ENCODE assay signal across 34 cellular contexts in the genomic region with DNA sequence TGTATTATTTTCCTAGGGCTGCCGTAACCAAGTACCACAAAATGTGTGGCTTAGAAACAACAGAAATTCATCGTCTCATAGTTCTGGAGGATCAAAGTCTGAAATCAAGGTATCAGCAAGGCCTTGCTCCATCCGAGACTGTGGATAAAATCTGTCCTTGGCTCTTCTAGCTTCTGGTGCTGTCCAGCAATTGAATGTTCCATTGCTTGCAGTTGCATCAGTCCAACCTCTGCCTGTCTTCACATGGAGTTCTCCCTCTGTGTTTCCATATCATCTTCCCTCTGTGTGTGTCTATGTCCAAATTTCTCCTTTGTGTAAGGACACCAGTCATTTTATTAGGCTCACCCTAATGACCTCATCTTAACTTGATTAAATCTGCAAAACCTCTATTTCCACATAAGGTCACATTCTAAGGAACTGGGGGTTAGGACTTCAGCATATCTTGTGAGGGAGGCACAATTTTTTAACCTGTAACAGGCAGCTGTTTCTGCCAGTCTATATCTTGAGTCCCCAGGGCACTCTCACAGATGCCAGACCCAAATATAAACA.
DNase-seq lines count a peak whose midpoint lies in the region; ATAC-seq, FAIRE-seq and TF ChIP-seq lines count a peak whose summit lies in the region.
"Had no signal": no experiment of that assay in that cellular context is flagged by ENCODE, and none has a peak within 500 bp of the region (broad histone marks: within the 10 kb centered on the region; RNA-seq: fewer than 3 reads in every experiment).

No MANE protein-coding gene starts in this region.

- H3K27ac ChIP-seq in K562 (ENCODE audit: extremely low read depth, low read depth, low read length), result no peak overlapping the region
- H3K27ac ChIP-seq: gastrocnemius medialis, hepatocyte, KMS-11, RWPE1, thyroid gland, vagina had no signal

- no peak overlapping the region for H3K4me3 Mint-ChIP-seq in glutamatergic neuron (ENCODE audit: unreplicated experiment)
- H3K4me3 Mint-ChIP-seq: activated CD4-positive, alpha-beta T cell treated with anti-CD3 and anti-CD28 coated beads for 36 hours; activated CD8-positive, alpha-beta T cell treated with anti-CD3 and anti-CD28 coated beads for 36 hours; activated naive CD4-positive, alpha-beta T cell treated with anti-CD3 and anti-CD28 coated beads, Interleukin-2, amount 50 U/mL, for 24 hours; natural killer cell treated with Interleukin-12 subunit alpha and Interleukin-12 subunit beta and Interleukin-15 and Interleukin-18, amount 100 ng/mL, for 72 hours had no signal

- TF ChIP-seq RAD21 in K562 (CRISPR knock-in tag; conservative IDR thresholded peaks at IDR 0.05 in 1 of 2, IDR thresholded peaks at IDR 0.05 in 1 of 2), result no peak

- TF ChIP-seq POLR2A in K562 (conservative IDR thresholded peaks at IDR 0.05), result no peak

- no peak for TF ChIP-seq CTCF in K562 (IDR thresholded peaks at IDR 0.05 in 2 of 3, conservative IDR thresholded peaks at IDR 0.05 in 1 of 3; ENCODE audit: insufficient read depth in 2 of 3, low read depth in 1 of 3, low read length in 3 of 3)
- TF ChIP-seq CTCF in glutamatergic neuron (IDR thresholded peaks at IDR 0.05; ENCODE audit: partially characterized antibody, unreplicated experiment), result no peak

- WGBS in K562 (ENCODE audit: insufficient coverage, low coverage, missing lambda C conversion rate), result 5% methylated on average over 3 of the region's 3 CpGs

- H3K4me1 ChIP-seq in K562 (replicated peaks in 1 of 2; ENCODE audit: control insufficient read depth in 2 of 2, insufficient read depth in 2 of 2, low read length in 2 of 2), result no peaks in the 10 kb centered on the region
- H3K4me1 ChIP-seq: BE2C, gastrocnemius medialis, thyroid gland, vagina had no signal

- H3K36me3 Mint-ChIP-seq in glutamatergic neuron (ENCODE audit: unreplicated experiment), result no peaks in the 10 kb centered on the region
- H3K36me3 Mint-ChIP-seq: activated naive CD4-positive, alpha-beta T cell treated with anti-CD3 and anti-CD28 coated beads, Interleukin-2, amount 50 U/mL, for 24 hours; natural killer cell treated with Interleukin-12 subunit alpha and Interleukin-12 subunit beta and Interleukin-15 and Interleukin-18, amount 100 ng/mL, for 72 hours had no signal

- no peak for FAIRE-seq in K562 (lab: Jason Lieb, UNC)
- FAIRE-seq: GM12878 had no signal

- H3K27me3 ChIP-seq in K562 (ENCODE audit: control insufficient read depth in 2 of 2, insufficient read depth in 2 of 2, low read length in 2 of 2), result peaks cover 4 to 5% of the 10 kb centered on the region in 2 experiments; a peak in 3 of 5 replicates
- H3K27me3 ChIP-seq in MG63, result no peaks in the 10 kb centered on the region
- H3K27me3 ChIP-seq: ascending aorta, BE2C, gastrocnemius medialis, hepatocyte, thyroid gland, vagina had no signal

- no peak overlapping the region for H3K9ac ChIP-seq in K562 (ENCODE audit: insufficient read depth in 1 of 2, low read depth in 2 of 2, low read length in 2 of 2)
- H3K9ac ChIP-seq: KMS-11 had no signal

- no peaks in the 10 kb centered on the region for H3K9me1 ChIP-seq in K562 (ENCODE audit: control insufficient read depth, insufficient read depth, low read length)

- DNase-seq in EH (ENCODE audit: low read depth) (peak; percentile 30), LHCN-M2 (ENCODE audit: low read depth) (peak; percentile 1), K562 (ENCODE audit: extremely low read depth in 1 of 4, low spot score in 3 of 4) (peak in 1 of 4 experiments; percentile 7), glutamatergic neuron (no peak), GM19240 (ENCODE audit: insufficient read length, low spot score) (no peak), NCI-H2029 treated with DMSO at 0.1 percent for 48 hours (lab: John Stamatoyannopoulos, UW) (no peak), MG63 (no peak)
- DNase-seq: ACHN; activated CD4-positive, alpha-beta T cell treated with anti-CD3 and anti-CD28 coated beads for 36 hours; activated CD8-positive, alpha-beta memory T cell treated with anti-CD3 and anti-CD28 coated beads, Interleukin-2, amount 50 U/mL, for 48 hours; activated CD8-positive, alpha-beta T cell treated with anti-CD3 and anti-CD28 coated beads for 36 hours; BE2C; central memory CD4-positive, alpha-beta T cell; dermis blood vessel endothelial cell; gastrocnemius medialis; H7; kidney glomerular epithelial cell; NCI-H1436; NCI-H2081 treated with DMSO at 0.1 percent for 48 hours; NCI-H774; stimulated activated CD4-positive, alpha-beta T cell treated with anti-CD3 and anti-CD28 coated beads, Interleukin-4, amount 100 ng/mL, for 24 hours; T-helper 2 cell; thyroid gland had no signal

- peaks cover 2% of the 10 kb centered on the region for H3K9me3 Mint-ChIP-seq in glutamatergic neuron (ENCODE audit: unreplicated experiment)
- H3K9me3 Mint-ChIP-seq: activated naive CD4-positive, alpha-beta T cell treated with anti-CD3 and anti-CD28 coated beads, Interleukin-2, amount 50 U/mL, for 24 hours; activated T-helper 2 cell treated with anti-CD3 and anti-CD28 coated beads, Interferon-gamma antibody, Interleukin-2, Interleukin-4, amounts not matched to agents 10 μg/mL and 5 μg/mL and 100 μg/mL, durations not matched to agents 14 hours and 24 hours and 36 hours; natural killer cell treated with Interleukin-12 subunit alpha and Interleukin-12 subunit beta and Interleukin-15 and Interleukin-18, amount 100 ng/mL, for 72 hours had no signal

- peak; percentile 78; the same call in 1 of the 2 replicates for TF ChIP-seq EP300 in K562 (IDR thresholded peaks at IDR 0.05; ENCODE audit: low read length)

- BruUV-seq in K562 (replicated peaks; lab: Mats Ljungman, UMichigan), result no TSS peak

- POLR2A ChIA-PET in K562 (lab: Yijun Ruan, JAX), result interaction anchor here (0.6 to 0.8 kb wide), 2 partner anchors 9 to 10 kb away, joined by 3 read pairs; no protein-coding TSS in a partner anchor

- H3K9me3 ChIP-seq in K562 (replicated peaks; ENCODE audit: control insufficient read depth, insufficient read depth, low read depth, low read length), result no peaks in the 10 kb centered on the region
- no peaks in the 10 kb centered on the region for H3K9me3 ChIP-seq in MG63
- H3K9me3 ChIP-seq: ascending aorta, BE2C, gastrocnemius medialis, thyroid gland, vagina had no signal

- H3K79me2 ChIP-seq in K562 (ENCODE audit: control insufficient read depth, insufficient read depth, low read length), result no peaks in the 10 kb centered on the region
- H3K79me2 ChIP-seq: hepatocyte had no signal

- no peak overlapping the region for H3K4me2 ChIP-seq in K562 (ENCODE audit: insufficient read depth, low read length)
- H3K4me2 ChIP-seq: hepatocyte, KMS-11 had no signal

- in situ Hi-C loops in K562 (cut with MboI), result no loop called here

- ATAC-seq in K562 (peak; percentile 73), HG02840 (IDR thresholded peaks at IDR 0.05; ENCODE audit: low FRiP score, unreplicated experiment) (no peak)
- ATAC-seq: activated CD4-positive, alpha-beta T cell treated with anti-CD3 and anti-CD28 coated beads for 36 hours; activated CD8-positive, alpha-beta T cell treated with anti-CD3 and anti-CD28 coated beads for 36 hours; esophagus mucosa; gastrocnemius medialis; GM12878; natural killer cell treated with Interleukin-12 subunit alpha and Interleukin-12 subunit beta and Interleukin-15 and Interleukin-18, amount 100 ng/mL, for 72 hours had no signal

- intact Hi-C loops in K562 (cut with micrococcal nuclease), result no loop called here

- H3K36me3 ChIP-seq in K562 (ENCODE audit: control insufficient read depth, insufficient read depth, low read length) (no peaks in the 10 kb centered on the region), MG63 (peaks cover 7% of the 10 kb centered on the region)
- H3K36me3 ChIP-seq: BE2C, gastrocnemius medialis, thyroid gland, vagina had no signal

- H4K20me1 ChIP-seq in K562 (replicated peaks; ENCODE audit: control insufficient read depth, insufficient read depth, low read length), result no peaks in the 10 kb centered on the region

- H3K27me3 Mint-ChIP-seq in glutamatergic neuron (ENCODE audit: unreplicated experiment), result no peaks in the 10 kb centered on the region
- H3K27me3 Mint-ChIP-seq: activated CD8-positive, alpha-beta T cell treated with anti-CD3 and anti-CD28 coated beads for 36 hours had no signal

- CTCF ChIA-PET in K562 (lab: Yijun Ruan, JAX; ENCODE audit: low intra/inter-chr PET ratio), result no interaction called here

- peak overlapping the region; percentile 41 for H3K27ac Mint-ChIP-seq in glutamatergic neuron (ENCODE audit: unreplicated experiment)
- H3K27ac Mint-ChIP-seq: activated CD4-positive, alpha-beta T cell treated with anti-CD3 and anti-CD28 coated beads for 36 hours; activated CD8-positive, alpha-beta T cell treated with anti-CD3 and anti-CD28 coated beads for 36 hours; activated naive CD4-positive, alpha-beta T cell treated with anti-CD3 and anti-CD28 coated beads, Interleukin-2, amount 50 U/mL, for 24 hours; activated T-helper 2 cell treated with anti-CD3 and anti-CD28 coated beads, Interferon-gamma antibody, Interleukin-2, Interleukin-4, amounts not matched to agents 10 μg/mL and 5 μg/mL and 100 μg/mL, durations not matched to agents 14 hours and 24 hours and 36 hours; natural killer cell treated with Interleukin-12 subunit alpha and Interleukin-12 subunit beta and Interleukin-15 and Interleukin-18, amount 100 ng/mL, for 72 hours had no signal

- H3K4me3 ChIP-seq in K562, result no peak overlapping the region
- H3K4me3 ChIP-seq in MG63, result no peak overlapping the region
- H3K4me3 ChIP-seq: ascending aorta, gastrocnemius medialis, GM12878, hepatocyte, thyroid gland, vagina had no signal

- H2AFZ ChIP-seq in K562 (ENCODE audit: low read depth, low read length), result no peak overlapping the region
- H2AFZ ChIP-seq: hepatocyte had no signal

- H3K4me1 Mint-ChIP-seq in glutamatergic neuron (ENCODE audit: low read depth, unreplicated experiment), result no peaks in the 10 kb centered on the region
- H3K4me1 Mint-ChIP-seq: activated CD4-positive, alpha-beta T cell treated with anti-CD3 and anti-CD28 coated beads for 36 hours; activated naive CD4-positive, alpha-beta T cell treated with anti-CD3 and anti-CD28 coated beads, Interleukin-2, amount 50 U/mL, for 24 hours had no signal

TF ChIP-seq in K562, 482 proteins besides CTCF, POLR2A, EP300 and RAD21 (continues in another document):
- TF ChIP-seq ZNF766 (CRISPR knock-in tag; conservative IDR thresholded peaks at IDR 0.05) (peak; percentile 93), XRCC3 (IDR thresholded peaks at IDR 0.05) (no peak)

Comparison
In these comparisons a context has a peak if more than half of its experiments do, and no peak if none do; other contexts are left out.
1. DNase-seq: peak in EH (single experiment) and LHCN-M2 (single experiment); none in glutamatergic neuron (single experiment), GM19240 (single experiment), NCI-H2029 treated with DMSO at 0.1 percent for 48 hours (single experiment) and MG63 (single experiment).